Comparison of ENCODE assay signal across 1 cellular context in the genomic region with DNA sequence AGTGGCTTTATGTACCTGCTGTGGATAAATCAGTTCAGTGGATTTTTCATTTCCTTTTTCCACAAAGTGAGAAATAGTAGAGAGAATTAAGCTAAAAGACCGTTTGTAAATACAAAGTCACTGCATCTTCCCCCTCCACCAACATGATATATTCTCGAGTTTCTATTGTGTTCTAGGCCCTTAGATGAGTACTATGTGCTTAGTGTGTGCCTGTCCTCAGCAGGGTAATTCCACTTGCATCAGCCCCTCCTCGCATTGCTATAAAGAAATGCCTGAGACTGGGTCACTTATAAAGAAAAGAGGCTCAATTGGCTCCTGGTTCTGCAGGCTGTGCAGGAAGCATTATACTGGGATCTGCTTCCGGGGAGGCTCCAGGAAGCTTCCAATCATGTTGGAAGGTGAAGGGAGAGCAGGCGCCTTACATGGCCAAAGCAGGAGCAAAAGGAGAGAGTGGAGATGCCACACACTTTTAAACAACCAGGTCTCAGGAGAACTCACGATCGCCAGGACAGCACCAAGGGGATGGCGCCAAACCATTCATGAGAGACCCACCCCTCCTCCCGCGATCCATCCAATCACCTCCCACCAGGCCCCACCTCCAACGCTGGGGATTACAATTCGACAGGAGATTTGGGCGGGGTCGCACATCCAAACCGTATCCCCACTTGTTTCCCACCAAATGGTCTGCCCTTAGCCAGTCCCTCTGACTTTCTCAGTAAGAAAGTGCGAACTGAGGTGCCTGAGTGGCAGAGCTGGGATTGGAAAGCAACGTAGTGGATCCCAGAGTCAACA.
TF ChIP-seq lines count a peak whose summit lies in the region.

No MANE protein-coding gene starts in this region.

TF ChIP-seq in H1, 55 proteins besides CTCF, POLR2A, EP300 and RAD21 (continued from another document):
- TF ChIP-seq CBX8 (IDR thresholded peaks at IDR 0.05; ENCODE audit: borderline replicate concordance, low read depth, low read length) (no peak), CEBPB (IDR thresholded peaks at IDR 0.05; ENCODE audit: low read depth, low read length) (no peak), HDAC2 (IDR thresholded peaks at IDR 0.05; ENCODE audit: borderline replicate concordance in 1 of 2, low read depth in 2 of 2, low read length in 2 of 2) (no peak; a peak in 1 of 4 replicates), RXRA (IDR thresholded peaks at IDR 0.05; ENCODE audit: insufficient read depth, low read depth, low read length) (no peak), RNF2 (IDR thresholded peaks at IDR 0.05; ENCODE audit: borderline replicate concordance, low read depth, low read length, missing control alignments, poor library complexity, severe bottlenecking) (no peak), CHD2 (IDR thresholded peaks at IDR 0.05; ENCODE audit: low read length) (no peak), TEAD4 (IDR thresholded peaks at IDR 0.05; ENCODE audit: low read depth, low read length) (no peak), KDM4A (IDR thresholded peaks at IDR 0.05; ENCODE audit: low read depth, low read length, severe bottlenecking) (no peak), BCL11A (IDR thresholded peaks at IDR 0.05; ENCODE audit: low read depth in 2 of 2, low read length in 2 of 2) (no peak), CHD1 (IDR thresholded peaks at IDR 0.05; ENCODE audit: low read depth, low read length) (no peak), MAFK (IDR thresholded peaks at IDR 0.05; ENCODE audit: low read depth, low read length) (no peak), ASH2L (IDR thresholded peaks at IDR 0.05; ENCODE audit: low read length) (peak; percentile 63), JUND (IDR thresholded peaks at IDR 0.05; ENCODE audit: low read length) (no peak), SP2 (IDR thresholded peaks at IDR 0.05; ENCODE audit: low read length) (no peak), PHF8 (conservative IDR thresholded peaks at IDR 0.05; ENCODE audit: low read depth, low read length) (no peak), RFX5 (IDR thresholded peaks at IDR 0.05; ENCODE audit: borderline replicate concordance, low read depth, low read length) (no peak), SAP30 (IDR thresholded peaks at IDR 0.05; ENCODE audit: insufficient read depth, insufficient replicate concordance, low read length) (no peak), TAF7 (optimal IDR thresholded peaks at IDR 0.05; ENCODE audit: borderline replicate concordance, low read depth, low read length) (no peak), YY1 (IDR thresholded peaks at IDR 0.05; ENCODE audit: low read depth, low read length) (no peak), CTBP2 (IDR thresholded peaks at IDR 0.05; ENCODE audit: borderline replicate concordance, insufficient read depth, insufficient read length, low read length) (no peak), GABPA (IDR thresholded peaks at IDR 0.05; ENCODE audit: borderline replicate concordance, insufficient read depth, low read length) (no peak), SUZ12 (IDR thresholded peaks at IDR 0.05; ENCODE audit: low read length) (no peak), CREB1 (IDR thresholded peaks at IDR 0.05) (no peak), CBX5 (IDR thresholded peaks at IDR 0.05; ENCODE audit: low read depth, low read length) (no peak), SP1 (IDR thresholded peaks at IDR 0.05; ENCODE audit: low read depth, low read length) (0 out of 2 replicates have a peak, but pooled peaks have one; percentile 49), TCF12 (IDR thresholded peaks at IDR 0.05; ENCODE audit: low read depth, low read length) (no peak), BACH1 (IDR thresholded peaks at IDR 0.05; ENCODE audit: low read length) (no peak), SIN3A (conservative IDR thresholded peaks at IDR 0.05 in 1 of 2, IDR thresholded peaks at IDR 0.05 in 1 of 2; ENCODE audit: low read depth in 1 of 2, low read length in 2 of 2) (no peak), NRF1 (IDR thresholded peaks at IDR 0.05; ENCODE audit: low read depth, low read length) (no peak), HDAC6 (IDR thresholded peaks at IDR 0.05; ENCODE audit: low read depth, low read length) (no peak), NANOG (IDR thresholded peaks at IDR 0.05; ENCODE audit: insufficient read depth, low read depth, low read length, poor library complexity, severe bottlenecking) (no peak), SIX5 (IDR thresholded peaks at IDR 0.05; ENCODE audit: low read depth, low read length) (no peak), RBBP5 (IDR thresholded peaks at IDR 0.05; ENCODE audit: borderline replicate concordance, low read depth, low read length) (no peak), EZH2 (IDR thresholded peaks at IDR 0.05; ENCODE audit: low read depth, low read length, severe bottlenecking) (no peak), SIRT6 (IDR thresholded peaks at IDR 0.05; ENCODE audit: low read length) (no peak), TAF1 (IDR thresholded peaks at IDR 0.05; ENCODE audit: low read depth, low read length) (peak; percentile 64; the same call in 1 of the 2 replicates), SP4 (IDR thresholded peaks at IDR 0.05; ENCODE audit: low read length) (0 out of 2 replicates have a peak, but pooled peaks have one; percentile 49), FOSL1 (IDR thresholded peaks at IDR 0.05; ENCODE audit: insufficient read depth, low read depth, low read length) (no peak), JUN (IDR thresholded peaks at IDR 0.05; ENCODE audit: low read depth, low read length) (no peak), POLR2AphosphoS5 (IDR thresholded peaks at IDR 0.05; ENCODE audit: low read depth, low read length) (0 out of 2 replicates have a peak, but pooled peaks have one; percentile 26), POU5F1 (IDR thresholded peaks at IDR 0.05; ENCODE audit: low read depth, low read length) (no peak), TBP (IDR thresholded peaks at IDR 0.05; ENCODE audit: low read depth, low read length) (no peak), ZNF274 (IDR thresholded peaks at IDR 0.05; ENCODE audit: borderline replicate concordance, extremely low read depth, low read length) (no peak)
- TF ChIP-seq, protein P1, sequence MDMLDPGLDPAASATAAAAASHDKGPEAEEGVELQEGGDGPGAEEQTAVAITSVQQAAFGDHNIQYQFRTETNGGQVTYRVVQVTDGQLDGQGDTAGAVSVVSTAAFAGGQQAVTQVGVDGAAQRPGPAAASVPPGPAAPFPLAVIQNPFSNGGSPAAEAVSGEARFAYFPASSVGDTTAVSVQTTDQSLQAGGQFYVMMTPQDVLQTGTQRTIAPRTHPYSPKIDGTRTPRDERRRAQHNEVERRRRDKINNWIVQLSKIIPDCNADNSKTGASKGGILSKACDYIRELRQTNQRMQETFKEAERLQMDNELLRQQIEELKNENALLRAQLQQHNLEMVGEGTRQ (IDR thresholded peaks at IDR 0.05; ENCODE audit: low read length): no peak
- TF ChIP-seq, protein P2, sequence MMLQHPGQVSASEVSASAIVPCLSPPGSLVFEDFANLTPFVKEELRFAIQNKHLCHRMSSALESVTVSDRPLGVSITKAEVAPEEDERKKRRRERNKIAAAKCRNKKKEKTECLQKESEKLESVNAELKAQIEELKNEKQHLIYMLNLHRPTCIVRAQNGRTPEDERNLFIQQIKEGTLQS (IDR thresholded peaks at IDR 0.05; ENCODE audit: insufficient read depth, low read depth, low read length): no peak
- TF ChIP-seq, protein P3, sequence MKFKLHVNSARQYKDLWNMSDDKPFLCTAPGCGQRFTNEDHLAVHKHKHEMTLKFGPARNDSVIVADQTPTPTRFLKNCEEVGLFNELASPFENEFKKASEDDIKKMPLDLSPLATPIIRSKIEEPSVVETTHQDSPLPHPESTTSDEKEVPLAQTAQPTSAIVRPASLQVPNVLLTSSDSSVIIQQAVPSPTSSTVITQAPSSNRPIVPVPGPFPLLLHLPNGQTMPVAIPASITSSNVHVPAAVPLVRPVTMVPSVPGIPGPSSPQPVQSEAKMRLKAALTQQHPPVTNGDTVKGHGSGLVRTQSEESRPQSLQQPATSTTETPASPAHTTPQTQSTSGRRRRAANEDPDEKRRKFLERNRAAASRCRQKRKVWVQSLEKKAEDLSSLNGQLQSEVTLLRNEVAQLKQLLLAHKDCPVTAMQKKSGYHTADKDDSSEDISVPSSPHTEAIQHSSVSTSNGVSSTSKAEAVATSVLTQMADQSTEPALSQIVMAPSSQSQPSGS (IDR thresholded peaks at IDR 0.05; ENCODE audit: low read length): no peak
- TF ChIP-seq, protein P4, sequence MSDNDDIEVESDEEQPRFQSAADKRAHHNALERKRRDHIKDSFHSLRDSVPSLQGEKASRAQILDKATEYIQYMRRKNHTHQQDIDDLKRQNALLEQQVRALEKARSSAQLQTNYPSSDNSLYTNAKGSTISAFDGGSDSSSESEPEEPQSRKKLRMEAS (IDR thresholded peaks at IDR 0.05): no peak
- TF ChIP-seq, protein P5, sequence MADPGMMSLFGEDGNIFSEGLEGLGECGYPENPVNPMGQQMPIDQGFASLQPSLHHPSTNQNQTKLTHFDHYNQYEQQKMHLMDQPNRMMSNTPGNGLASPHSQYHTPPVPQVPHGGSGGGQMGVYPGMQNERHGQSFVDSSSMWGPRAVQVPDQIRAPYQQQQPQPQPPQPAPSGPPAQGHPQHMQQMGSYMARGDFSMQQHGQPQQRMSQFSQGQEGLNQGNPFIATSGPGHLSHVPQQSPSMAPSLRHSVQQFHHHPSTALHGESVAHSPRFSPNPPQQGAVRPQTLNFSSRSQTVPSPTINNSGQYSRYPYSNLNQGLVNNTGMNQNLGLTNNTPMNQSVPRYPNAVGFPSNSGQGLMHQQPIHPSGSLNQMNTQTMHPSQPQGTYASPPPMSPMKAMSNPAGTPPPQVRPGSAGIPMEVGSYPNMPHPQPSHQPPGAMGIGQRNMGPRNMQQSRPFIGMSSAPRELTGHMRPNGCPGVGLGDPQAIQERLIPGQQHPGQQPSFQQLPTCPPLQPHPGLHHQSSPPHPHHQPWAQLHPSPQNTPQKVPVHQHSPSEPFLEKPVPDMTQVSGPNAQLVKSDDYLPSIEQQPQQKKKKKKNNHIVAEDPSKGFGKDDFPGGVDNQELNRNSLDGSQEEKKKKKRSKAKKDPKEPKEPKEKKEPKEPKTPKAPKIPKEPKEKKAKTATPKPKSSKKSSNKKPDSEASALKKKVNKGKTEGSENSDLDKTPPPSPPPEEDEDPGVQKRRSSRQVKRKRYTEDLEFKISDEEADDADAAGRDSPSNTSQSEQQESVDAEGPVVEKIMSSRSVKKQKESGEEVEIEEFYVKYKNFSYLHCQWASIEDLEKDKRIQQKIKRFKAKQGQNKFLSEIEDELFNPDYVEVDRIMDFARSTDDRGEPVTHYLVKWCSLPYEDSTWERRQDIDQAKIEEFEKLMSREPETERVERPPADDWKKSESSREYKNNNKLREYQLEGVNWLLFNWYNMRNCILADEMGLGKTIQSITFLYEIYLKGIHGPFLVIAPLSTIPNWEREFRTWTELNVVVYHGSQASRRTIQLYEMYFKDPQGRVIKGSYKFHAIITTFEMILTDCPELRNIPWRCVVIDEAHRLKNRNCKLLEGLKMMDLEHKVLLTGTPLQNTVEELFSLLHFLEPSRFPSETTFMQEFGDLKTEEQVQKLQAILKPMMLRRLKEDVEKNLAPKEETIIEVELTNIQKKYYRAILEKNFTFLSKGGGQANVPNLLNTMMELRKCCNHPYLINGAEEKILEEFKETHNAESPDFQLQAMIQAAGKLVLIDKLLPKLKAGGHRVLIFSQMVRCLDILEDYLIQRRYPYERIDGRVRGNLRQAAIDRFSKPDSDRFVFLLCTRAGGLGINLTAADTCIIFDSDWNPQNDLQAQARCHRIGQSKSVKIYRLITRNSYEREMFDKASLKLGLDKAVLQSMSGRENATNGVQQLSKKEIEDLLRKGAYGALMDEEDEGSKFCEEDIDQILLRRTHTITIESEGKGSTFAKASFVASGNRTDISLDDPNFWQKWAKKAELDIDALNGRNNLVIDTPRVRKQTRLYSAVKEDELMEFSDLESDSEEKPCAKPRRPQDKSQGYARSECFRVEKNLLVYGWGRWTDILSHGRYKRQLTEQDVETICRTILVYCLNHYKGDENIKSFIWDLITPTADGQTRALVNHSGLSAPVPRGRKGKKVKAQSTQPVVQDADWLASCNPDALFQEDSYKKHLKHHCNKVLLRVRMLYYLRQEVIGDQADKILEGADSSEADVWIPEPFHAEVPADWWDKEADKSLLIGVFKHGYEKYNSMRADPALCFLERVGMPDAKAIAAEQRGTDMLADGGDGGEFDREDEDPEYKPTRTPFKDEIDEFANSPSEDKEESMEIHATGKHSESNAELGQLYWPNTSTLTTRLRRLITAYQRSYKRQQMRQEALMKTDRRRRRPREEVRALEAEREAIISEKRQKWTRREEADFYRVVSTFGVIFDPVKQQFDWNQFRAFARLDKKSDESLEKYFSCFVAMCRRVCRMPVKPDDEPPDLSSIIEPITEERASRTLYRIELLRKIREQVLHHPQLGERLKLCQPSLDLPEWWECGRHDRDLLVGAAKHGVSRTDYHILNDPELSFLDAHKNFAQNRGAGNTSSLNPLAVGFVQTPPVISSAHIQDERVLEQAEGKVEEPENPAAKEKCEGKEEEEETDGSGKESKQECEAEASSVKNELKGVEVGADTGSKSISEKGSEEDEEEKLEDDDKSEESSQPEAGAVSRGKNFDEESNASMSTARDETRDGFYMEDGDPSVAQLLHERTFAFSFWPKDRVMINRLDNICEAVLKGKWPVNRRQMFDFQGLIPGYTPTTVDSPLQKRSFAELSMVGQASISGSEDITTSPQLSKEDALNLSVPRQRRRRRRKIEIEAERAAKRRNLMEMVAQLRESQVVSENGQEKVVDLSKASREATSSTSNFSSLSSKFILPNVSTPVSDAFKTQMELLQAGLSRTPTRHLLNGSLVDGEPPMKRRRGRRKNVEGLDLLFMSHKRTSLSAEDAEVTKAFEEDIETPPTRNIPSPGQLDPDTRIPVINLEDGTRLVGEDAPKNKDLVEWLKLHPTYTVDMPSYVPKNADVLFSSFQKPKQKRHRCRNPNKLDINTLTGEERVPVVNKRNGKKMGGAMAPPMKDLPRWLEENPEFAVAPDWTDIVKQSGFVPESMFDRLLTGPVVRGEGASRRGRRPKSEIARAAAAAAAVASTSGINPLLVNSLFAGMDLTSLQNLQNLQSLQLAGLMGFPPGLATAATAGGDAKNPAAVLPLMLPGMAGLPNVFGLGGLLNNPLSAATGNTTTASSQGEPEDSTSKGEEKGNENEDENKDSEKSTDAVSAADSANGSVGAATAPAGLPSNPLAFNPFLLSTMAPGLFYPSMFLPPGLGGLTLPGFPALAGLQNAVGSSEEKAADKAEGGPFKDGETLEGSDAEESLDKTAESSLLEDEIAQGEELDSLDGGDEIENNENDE (IDR thresholded peaks at IDR 0.05; ENCODE audit: insufficient replicate concordance, low read length): no peak
